ENCODE assay signal across 1 cellular context in the genomic region with DNA sequence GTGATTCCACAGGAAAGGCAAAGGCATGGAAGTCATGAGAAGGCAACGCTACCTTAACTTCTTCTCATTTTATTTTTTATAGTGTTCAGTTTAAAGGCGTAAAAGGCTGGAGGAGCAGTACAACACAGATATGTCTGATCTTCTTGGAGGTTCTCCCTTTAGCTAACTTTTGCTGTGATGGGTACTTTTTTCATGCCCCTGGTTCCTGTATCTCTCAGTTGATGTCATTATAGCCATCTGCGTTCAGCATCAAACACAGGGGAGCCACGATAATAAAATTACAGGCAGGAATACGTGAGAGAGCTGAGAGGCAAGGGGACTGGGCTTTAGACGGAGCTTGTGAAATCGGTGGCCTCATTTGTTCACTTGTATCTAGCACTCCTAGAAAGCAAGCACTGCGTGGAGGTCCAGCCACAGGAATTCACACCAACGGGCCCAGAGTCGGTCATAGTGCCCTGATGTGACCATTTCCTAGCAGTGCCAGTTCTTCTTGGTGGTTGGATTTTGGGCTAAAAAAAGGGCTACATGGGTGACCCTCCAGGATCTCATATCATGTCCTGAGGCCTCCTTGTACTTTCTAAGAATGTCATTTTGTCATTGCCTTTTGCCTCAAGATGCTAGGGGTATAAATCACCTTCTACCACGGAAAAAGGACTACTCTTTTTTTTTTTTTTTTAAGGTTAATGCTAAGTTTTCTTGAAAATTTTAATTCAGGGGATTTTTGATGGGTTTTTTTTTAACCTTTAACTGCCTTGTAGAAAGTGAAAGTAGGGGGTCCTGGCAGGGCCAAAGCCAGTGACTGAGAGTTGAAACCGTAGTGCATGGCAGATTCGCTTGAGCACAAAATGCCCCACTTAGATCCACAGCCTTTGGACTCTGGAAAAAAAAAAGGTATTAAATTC.
A peak's percentile ranks its signal among the peaks of the same experiment; 100 is the strongest.
TF ChIP-seq lines count a peak whose summit lies in the region.

No MANE protein-coding gene starts in this region.

TF ChIP-seq in GM12878, 131 proteins besides CTCF, POLR2A, EP300 and RAD21 (continued from another document):
- TF ChIP-seq, protein P1, sequence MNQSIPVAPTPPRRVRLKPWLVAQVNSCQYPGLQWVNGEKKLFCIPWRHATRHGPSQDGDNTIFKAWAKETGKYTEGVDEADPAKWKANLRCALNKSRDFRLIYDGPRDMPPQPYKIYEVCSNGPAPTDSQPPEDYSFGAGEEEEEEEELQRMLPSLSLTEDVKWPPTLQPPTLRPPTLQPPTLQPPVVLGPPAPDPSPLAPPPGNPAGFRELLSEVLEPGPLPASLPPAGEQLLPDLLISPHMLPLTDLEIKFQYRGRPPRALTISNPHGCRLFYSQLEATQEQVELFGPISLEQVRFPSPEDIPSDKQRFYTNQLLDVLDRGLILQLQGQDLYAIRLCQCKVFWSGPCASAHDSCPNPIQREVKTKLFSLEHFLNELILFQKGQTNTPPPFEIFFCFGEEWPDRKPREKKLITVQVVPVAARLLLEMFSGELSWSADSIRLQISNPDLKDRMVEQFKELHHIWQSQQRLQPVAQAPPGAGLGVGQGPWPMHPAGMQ (IDR thresholded peaks at IDR 0.05; ENCODE audit: borderline replicate concordance): no peak
- no peak for TF ChIP-seq SIN3A (IDR thresholded peaks at IDR 0.05; ENCODE audit: low read depth, low read length)
- TF ChIP-seq, protein P2, sequence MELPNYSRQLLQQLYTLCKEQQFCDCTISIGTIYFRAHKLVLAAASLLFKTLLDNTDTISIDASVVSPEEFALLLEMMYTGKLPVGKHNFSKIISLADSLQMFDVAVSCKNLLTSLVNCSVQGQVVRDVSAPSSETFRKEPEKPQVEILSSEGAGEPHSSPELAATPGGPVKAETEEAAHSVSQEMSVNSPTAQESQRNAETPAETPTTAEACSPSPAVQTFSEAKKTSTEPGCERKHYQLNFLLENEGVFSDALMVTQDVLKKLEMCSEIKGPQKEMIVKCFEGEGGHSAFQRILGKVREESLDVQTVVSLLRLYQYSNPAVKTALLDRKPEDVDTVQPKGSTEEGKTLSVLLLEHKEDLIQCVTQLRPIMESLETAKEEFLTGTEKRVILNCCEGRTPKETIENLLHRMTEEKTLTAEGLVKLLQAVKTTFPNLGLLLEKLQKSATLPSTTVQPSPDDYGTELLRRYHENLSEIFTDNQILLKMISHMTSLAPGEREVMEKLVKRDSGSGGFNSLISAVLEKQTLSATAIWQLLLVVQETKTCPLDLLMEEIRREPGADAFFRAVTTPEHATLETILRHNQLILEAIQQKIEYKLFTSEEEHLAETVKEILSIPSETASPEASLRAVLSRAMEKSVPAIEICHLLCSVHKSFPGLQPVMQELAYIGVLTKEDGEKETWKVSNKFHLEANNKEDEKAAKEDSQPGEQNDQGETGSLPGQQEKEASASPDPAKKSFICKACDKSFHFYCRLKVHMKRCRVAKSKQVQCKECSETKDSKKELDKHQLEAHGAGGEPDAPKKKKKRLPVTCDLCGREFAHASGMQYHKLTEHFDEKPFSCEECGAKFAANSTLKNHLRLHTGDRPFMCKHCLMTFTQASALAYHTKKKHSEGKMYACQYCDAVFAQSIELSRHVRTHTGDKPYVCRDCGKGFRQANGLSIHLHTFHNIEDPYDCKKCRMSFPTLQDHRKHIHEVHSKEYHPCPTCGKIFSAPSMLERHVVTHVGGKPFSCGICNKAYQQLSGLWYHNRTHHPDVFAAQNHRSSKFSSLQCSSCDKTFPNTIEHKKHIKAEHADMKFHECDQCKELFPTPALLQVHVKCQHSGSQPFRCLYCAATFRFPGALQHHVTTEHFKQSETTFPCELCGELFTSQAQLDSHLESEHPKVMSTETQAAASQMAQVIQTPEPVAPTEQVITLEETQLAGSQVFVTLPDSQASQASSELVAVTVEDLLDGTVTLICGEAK (IDR thresholded peaks at IDR 0.05; ENCODE audit: borderline replicate concordance): no peak
- peak; percentile 84 for TF ChIP-seq NFIC (IDR thresholded peaks at IDR 0.05; ENCODE audit: low read depth, low read length)
- TF ChIP-seq, protein P3, sequence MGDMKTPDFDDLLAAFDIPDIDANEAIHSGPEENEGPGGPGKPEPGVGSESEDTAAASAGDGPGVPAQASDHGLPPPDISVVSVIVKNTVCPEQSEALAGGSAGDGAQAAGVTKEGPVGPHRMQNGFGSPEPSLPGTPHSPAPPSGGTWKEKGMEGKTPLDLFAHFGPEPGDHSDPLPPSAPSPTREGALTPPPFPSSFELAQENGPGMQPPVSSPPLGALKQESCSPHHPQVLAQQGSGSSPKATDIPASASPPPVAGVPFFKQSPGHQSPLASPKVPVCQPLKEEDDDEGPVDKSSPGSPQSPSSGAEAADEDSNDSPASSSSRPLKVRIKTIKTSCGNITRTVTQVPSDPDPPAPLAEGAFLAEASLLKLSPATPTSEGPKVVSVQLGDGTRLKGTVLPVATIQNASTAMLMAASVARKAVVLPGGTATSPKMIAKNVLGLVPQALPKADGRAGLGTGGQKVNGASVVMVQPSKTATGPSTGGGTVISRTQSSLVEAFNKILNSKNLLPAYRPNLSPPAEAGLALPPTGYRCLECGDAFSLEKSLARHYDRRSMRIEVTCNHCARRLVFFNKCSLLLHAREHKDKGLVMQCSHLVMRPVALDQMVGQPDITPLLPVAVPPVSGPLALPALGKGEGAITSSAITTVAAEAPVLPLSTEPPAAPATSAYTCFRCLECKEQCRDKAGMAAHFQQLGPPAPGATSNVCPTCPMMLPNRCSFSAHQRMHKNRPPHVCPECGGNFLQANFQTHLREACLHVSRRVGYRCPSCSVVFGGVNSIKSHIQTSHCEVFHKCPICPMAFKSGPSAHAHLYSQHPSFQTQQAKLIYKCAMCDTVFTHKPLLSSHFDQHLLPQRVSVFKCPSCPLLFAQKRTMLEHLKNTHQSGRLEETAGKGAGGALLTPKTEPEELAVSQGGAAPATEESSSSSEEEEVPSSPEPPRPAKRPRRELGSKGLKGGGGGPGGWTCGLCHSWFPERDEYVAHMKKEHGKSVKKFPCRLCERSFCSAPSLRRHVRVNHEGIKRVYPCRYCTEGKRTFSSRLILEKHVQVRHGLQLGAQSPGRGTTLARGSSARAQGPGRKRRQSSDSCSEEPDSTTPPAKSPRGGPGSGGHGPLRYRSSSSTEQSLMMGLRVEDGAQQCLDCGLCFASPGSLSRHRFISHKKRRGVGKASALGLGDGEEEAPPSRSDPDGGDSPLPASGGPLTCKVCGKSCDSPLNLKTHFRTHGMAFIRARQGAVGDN (IDR thresholded peaks at IDR 0.05): peak; percentile 18; the same call in 1 of the 2 replicates
- 0 out of 2 replicates have a peak, but pooled peaks have one; percentile 32 for TF ChIP-seq ATF7 (IDR thresholded peaks at IDR 0.05; ENCODE audit: low read depth)
- TF ChIP-seq MEF2A (IDR thresholded peaks at IDR 0.05; ENCODE audit: insufficient read depth, low read depth, low read length): peak; percentile 63; the same call in 1 of the 2 replicates
- peak; percentile 69; the same call in 1 of the 2 replicates for TF ChIP-seq FOXM1 (IDR thresholded peaks at IDR 0.05; ENCODE audit: low read depth, low read length)
- TF ChIP-seq, protein P4, sequence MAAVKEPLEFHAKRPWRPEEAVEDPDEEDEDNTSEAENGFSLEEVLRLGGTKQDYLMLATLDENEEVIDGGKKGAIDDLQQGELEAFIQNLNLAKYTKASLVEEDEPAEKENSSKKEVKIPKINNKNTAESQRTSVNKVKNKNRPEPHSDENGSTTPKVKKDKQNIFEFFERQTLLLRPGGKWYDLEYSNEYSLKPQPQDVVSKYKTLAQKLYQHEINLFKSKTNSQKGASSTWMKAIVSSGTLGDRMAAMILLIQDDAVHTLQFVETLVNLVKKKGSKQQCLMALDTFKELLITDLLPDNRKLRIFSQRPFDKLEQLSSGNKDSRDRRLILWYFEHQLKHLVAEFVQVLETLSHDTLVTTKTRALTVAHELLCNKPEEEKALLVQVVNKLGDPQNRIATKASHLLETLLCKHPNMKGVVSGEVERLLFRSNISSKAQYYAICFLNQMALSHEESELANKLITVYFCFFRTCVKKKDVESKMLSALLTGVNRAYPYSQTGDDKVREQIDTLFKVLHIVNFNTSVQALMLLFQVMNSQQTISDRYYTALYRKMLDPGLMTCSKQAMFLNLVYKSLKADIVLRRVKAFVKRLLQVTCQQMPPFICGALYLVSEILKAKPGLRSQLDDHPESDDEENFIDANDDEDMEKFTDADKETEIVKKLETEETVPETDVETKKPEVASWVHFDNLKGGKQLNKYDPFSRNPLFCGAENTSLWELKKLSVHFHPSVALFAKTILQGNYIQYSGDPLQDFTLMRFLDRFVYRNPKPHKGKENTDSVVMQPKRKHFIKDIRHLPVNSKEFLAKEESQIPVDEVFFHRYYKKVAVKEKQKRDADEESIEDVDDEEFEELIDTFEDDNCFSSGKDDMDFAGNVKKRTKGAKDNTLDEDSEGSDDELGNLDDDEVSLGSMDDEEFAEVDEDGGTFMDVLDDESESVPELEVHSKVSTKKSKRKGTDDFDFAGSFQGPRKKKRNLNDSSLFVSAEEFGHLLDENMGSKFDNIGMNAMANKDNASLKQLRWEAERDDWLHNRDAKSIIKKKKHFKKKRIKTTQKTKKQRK (IDR thresholded peaks at IDR 0.05; ENCODE audit: low read depth, low read length): no peak
- peak; percentile 61; the same call in 1 of the 2 replicates for TF ChIP-seq EED (IDR thresholded peaks at IDR 0.05; ENCODE audit: low read depth)
- TF ChIP-seq SMARCA5 (IDR thresholded peaks at IDR 0.05): peak; percentile 68
- no peak for TF ChIP-seq TCF12 (IDR thresholded peaks at IDR 0.05; ENCODE audit: low read depth, low read length)
- TF ChIP-seq YY1 (IDR thresholded peaks at IDR 0.05; ENCODE audit: low read depth, low read length): 0 out of 2 replicates have a peak, but pooled peaks have one; percentile 33
- 0 out of 2 replicates have a peak, but pooled peaks have one; percentile 67 for TF ChIP-seq MTA3 (IDR thresholded peaks at IDR 0.05; ENCODE audit: borderline replicate concordance, low read length)
- no peak for TF ChIP-seq SREBF2 (IDR thresholded peaks at IDR 0.05; ENCODE audit: low read length)
- peak in 1 of 2 experiments; percentile 20; a peak in 1 of 4 replicates for TF ChIP-seq IKZF2 (IDR thresholded peaks at IDR 0.05)
- TF ChIP-seq HDGF (IDR thresholded peaks at IDR 0.05): peak; percentile 54; the same call in 1 of the 2 replicates
- TF ChIP-seq MEF2B (IDR thresholded peaks at IDR 0.05; ENCODE audit: partially characterized antibody, poor library complexity, severe bottlenecking): peak; percentile 10
- TF ChIP-seq HDAC6 (IDR thresholded peaks at IDR 0.05; ENCODE audit: unreplicated experiment): no peak
- TF ChIP-seq SUPT20H (IDR thresholded peaks at IDR 0.05; ENCODE audit: borderline replicate concordance, control insufficient read depth, low read depth, low read length): no peak
- TF ChIP-seq WRNIP1 (IDR thresholded peaks at IDR 0.05; ENCODE audit: borderline replicate concordance, low read depth, low read length): no peak
- TF ChIP-seq ETV6 (conservative IDR thresholded peaks at IDR 0.05 in 1 of 2, IDR thresholded peaks at IDR 0.05 in 1 of 2; ENCODE audit: borderline replicate concordance in 1 of 2, low read depth in 1 of 2): peak in 1 of 2 experiments; percentile 52; a peak in 1 of 4 replicates
- TF ChIP-seq CHD4 (IDR thresholded peaks at IDR 0.05): no peak
- TF ChIP-seq, protein P5, sequence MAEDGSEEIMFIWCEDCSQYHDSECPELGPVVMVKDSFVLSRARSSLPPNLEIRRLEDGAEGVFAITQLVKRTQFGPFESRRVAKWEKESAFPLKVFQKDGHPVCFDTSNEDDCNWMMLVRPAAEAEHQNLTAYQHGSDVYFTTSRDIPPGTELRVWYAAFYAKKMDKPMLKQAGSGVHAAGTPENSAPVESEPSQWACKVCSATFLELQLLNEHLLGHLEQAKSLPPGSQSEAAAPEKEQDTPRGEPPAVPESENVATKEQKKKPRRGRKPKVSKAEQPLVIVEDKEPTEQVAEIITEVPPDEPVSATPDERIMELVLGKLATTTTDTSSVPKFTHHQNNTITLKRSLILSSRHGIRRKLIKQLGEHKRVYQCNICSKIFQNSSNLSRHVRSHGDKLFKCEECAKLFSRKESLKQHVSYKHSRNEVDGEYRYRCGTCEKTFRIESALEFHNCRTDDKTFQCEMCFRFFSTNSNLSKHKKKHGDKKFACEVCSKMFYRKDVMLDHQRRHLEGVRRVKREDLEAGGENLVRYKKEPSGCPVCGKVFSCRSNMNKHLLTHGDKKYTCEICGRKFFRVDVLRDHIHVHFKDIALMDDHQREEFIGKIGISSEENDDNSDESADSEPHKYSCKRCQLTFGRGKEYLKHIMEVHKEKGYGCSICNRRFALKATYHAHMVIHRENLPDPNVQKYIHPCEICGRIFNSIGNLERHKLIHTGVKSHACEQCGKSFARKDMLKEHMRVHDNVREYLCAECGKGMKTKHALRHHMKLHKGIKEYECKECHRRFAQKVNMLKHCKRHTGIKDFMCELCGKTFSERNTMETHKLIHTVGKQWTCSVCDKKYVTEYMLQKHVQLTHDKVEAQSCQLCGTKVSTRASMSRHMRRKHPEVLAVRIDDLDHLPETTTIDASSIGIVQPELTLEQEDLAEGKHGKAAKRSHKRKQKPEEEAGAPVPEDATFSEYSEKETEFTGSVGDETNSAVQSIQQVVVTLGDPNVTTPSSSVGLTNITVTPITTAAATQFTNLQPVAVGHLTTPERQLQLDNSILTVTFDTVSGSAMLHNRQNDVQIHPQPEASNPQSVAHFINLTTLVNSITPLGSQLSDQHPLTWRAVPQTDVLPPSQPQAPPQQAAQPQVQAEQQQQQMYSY (CRISPR knock-in tag; IDR thresholded peaks at IDR 0.05): no peak
- 0 out of 2 replicates have a peak, but pooled peaks have one; percentile 18 for TF ChIP-seq PML (IDR thresholded peaks at IDR 0.05; ENCODE audit: low read length)
- no peak for TF ChIP-seq CHD1 (IDR thresholded peaks at IDR 0.05; ENCODE audit: low read depth, low read length)
- 0 out of 2 replicates have a peak, but pooled peaks have one; percentile 6 for TF ChIP-seq BCL11A (IDR thresholded peaks at IDR 0.05; ENCODE audit: low read depth, low read length)
- 0 out of 2 replicates have a peak, but pooled peaks have one; percentile 7 for TF ChIP-seq GATAD2B (conservative IDR thresholded peaks at IDR 0.05; ENCODE audit: low read depth)
- TF ChIP-seq ZNF384 (IDR thresholded peaks at IDR 0.05; ENCODE audit: borderline replicate concordance, low read depth, low read length): peak; percentile 72
